In genomic region chr5:80245986-80246781, GRCh38 we compare ENCODE assay signal across 9 cellular contexts. TPM values are rescaled to one million over a fixed set of nuclear protein-coding genes. Genes with fewer than 3 reads are reported as not detected.
DNase-seq lines count a peak whose midpoint lies in the region; ATAC-seq, FAIRE-seq and TF ChIP-seq lines count a peak whose summit lies in the region.
"Had no signal": no experiment of that assay in that cellular context is flagged by ENCODE, and none has a peak within 500 bp of the region (broad histone marks: within the 10 kb centered on the region; RNA-seq: fewer than 3 reads in every experiment).

No MANE protein-coding gene starts in this region.

- H3K4me3 Mint-ChIP-seq in naive thymus-derived CD8-positive, alpha-beta T cell, result peak overlapping the region; percentile 2 to 90 (median 49)

- peaks cover 40% of the 10 kb centered on the region for H3F3A ChIP-seq in PC-9 (ENCODE audit: insufficient read depth, low read depth)

- POLR2A ChIA-PET in PC-9 (lab: Charles Lee; ENCODE audit: unreplicated experiment), result interaction anchor here (0.6 to 1.9 kb wide), 6 partner anchors 9 to 120 kb away, joined by 3 to 19 read pairs (median 5); partner anchors contain the start of gene SERINC5
- POLR2A ChIA-PET in naive thymus-derived CD8-positive, alpha-beta T cell (lab: Charles Lee), result interaction anchor here (0.6 to 11.2 kb wide), 12 partner anchors 9 to 127 kb away, joined by 3 to 86 read pairs (median 5); partner anchors contain the start of gene SERINC5

- peak overlapping the region; percentile 2 to 89 (median 78) for H3K27ac Mint-ChIP-seq in naive thymus-derived CD8-positive, alpha-beta T cell

- H3K9me2 ChIP-seq in PC-9 (ENCODE audit: insufficient read depth), result no peaks in the 10 kb centered on the region

- H3K27me3 ChIP-seq in DND-41 (ENCODE audit: insufficient read depth, low read length, poor library complexity) (no peaks in the 10 kb centered on the region), PC-9 (ENCODE audit: insufficient read depth, low read depth) (no peaks in the 10 kb centered on the region)

- H3K9me3 Mint-ChIP-seq in naive thymus-derived CD8-positive, alpha-beta T cell, result peaks cover 0 to 31% (median 8%) of the 10 kb centered on the region in 9 donors

- CTCF ChIA-PET in PC-9 (lab: Charles Lee), result interaction anchor here (0.5 kb wide), 1 partner anchor 62 kb away, joined by 3 read pairs; no protein-coding TSS in a partner anchor

- H3K27me3 Mint-ChIP-seq in naive thymus-derived CD8-positive, alpha-beta T cell, result no peaks in the 10 kb centered on the region

- peaks cover 22 to 63% (median 31%) of the 10 kb centered on the region in 3 donors for H3K36me3 Mint-ChIP-seq in naive thymus-derived CD8-positive, alpha-beta T cell

- no TSS peak for BruUV-seq in PC-9 (replicated peaks; lab: Mats Ljungman, UMichigan)

- H3K4me3 ChIP-seq in DND-41 (ENCODE audit: low read depth in 1 of 2, low read length in 2 of 2) (no peak overlapping the region), PC-9 (peak overlapping the region; percentile 40; the same call in 1 of the 2 replicates)

- H2AFZ ChIP-seq in DND-41 (ENCODE audit: low read depth, low read length) (no peak overlapping the region), PC-9 (no peak overlapping the region)

- peak; percentile 35; the same call in 1 of the 3 replicates for ATAC-seq in DND-41 (ENCODE audit: insufficient read depth, low read depth)
- ATAC-seq in naive thymus-derived CD8-positive, alpha-beta T cell, result peak in 1 of 2 donors; percentile 6
- ATAC-seq in HG02678 (IDR thresholded peaks at IDR 0.05; ENCODE audit: unreplicated experiment), result no peak

- H3K4me1 ChIP-seq in DND-41 (ENCODE audit: insufficient read depth, low read length) (peaks cover 33% of the 10 kb centered on the region), PC-9 (replicated peaks; ENCODE audit: insufficient read depth) (peaks cover 52% of the 10 kb centered on the region)

- H3K9me3 ChIP-seq in DND-41 (ENCODE audit: insufficient read depth, low read length, severe bottlenecking) (peaks cover 16% of the 10 kb centered on the region), PC-9 (ENCODE audit: insufficient read depth, low read depth) (peaks cover 9% of the 10 kb centered on the region)

- H3K27ac ChIP-seq in DND-41 (ENCODE audit: low read length) (peak overlapping the region; percentile 48), PC-9 (peak overlapping the region; percentile 98)

- no peak for TF ChIP-seq CTCF in DND-41 (IDR thresholded peaks at IDR 0.05; ENCODE audit: borderline replicate concordance, extremely low read depth, low read length, poor library complexity, severe bottlenecking)
- TF ChIP-seq CTCF in PC-9 (conservative IDR thresholded peaks at IDR 0.05), result no peak

- intact Hi-C loops in PC-9 (cut with micrococcal nuclease; ENCODE audit: unreplicated experiment), result loop anchor here (5.0 kb wide), 1 partner anchor 1549 kb away; no protein-coding TSS in a partner anchor

- H4K20me1 ChIP-seq in DND-41 (ENCODE audit: insufficient read depth, low read length) (peaks cover 22% of the 10 kb centered on the region), PC-9 (ENCODE audit: insufficient read depth) (no peaks in the 10 kb centered on the region; the same call in 1 of the 2 replicates)

- H3K79me2 ChIP-seq in DND-41 (ENCODE audit: insufficient read depth, low read length) (peaks cover 96% of the 10 kb centered on the region), PC-9 (ENCODE audit: low read depth) (peaks cover 94% of the 10 kb centered on the region)

- H3K4me2 ChIP-seq in DND-41 (ENCODE audit: insufficient read depth, low read length) (no peak overlapping the region), PC-9 (peak overlapping the region; percentile 72)

- peak; percentile 95 for FAIRE-seq in endometrium (lab: Jason Lieb, UNC)

- peaks cover 42 to 75% (median 70%) of the 10 kb centered on the region in 4 donors for H3K4me1 Mint-ChIP-seq in naive thymus-derived CD8-positive, alpha-beta T cell

- H3K36me3 ChIP-seq in DND-41 (ENCODE audit: insufficient read depth, low read length), result peaks cover 35% of the 10 kb centered on the region
- H3K36me3 ChIP-seq in PC-9 (ENCODE audit: low read depth), result peaks cover 27% of the 10 kb centered on the region

- DNase-seq in DND-41 (no peak), PC-9 (peak in 1 of 2 experiments; percentile 67), retina (no peak), hypothalamus (lab: John Stamatoyannopoulos, UW) (no peak)
- no peak for DNase-seq in naive thymus-derived CD8-positive, alpha-beta T cell
- no peak for DNase-seq in activated CD4-positive, CD25-positive, alpha-beta regulatory T cell (lab: John Stamatoyannopoulos, UW)
- DNase-seq: NCI-H446 had no signal

- H3K9ac ChIP-seq in DND-41 (ENCODE audit: low read depth, low read length), result no peak overlapping the region

RNA-seq across cellular contexts. Expression of gene SERINC5, which starts 9.7 kb away (rescaled TPM):
- total RNA-seq in PC-9 (2021), result 68.8 and 77.7 TPM in 2 replicates
- total RNA-seq in naive thymus-derived CD8-positive, alpha-beta T cell, result 100 to 1,000 TPM; 182 to 186 TPM
- 10 to 100 TPM; 21.8 to 30.6 (median 24.1) TPM for polyA plus RNA-seq in naive thymus-derived CD8-positive, alpha-beta T cell
